ENCODE assay signal across 2 cellular contexts in the genomic region with DNA sequence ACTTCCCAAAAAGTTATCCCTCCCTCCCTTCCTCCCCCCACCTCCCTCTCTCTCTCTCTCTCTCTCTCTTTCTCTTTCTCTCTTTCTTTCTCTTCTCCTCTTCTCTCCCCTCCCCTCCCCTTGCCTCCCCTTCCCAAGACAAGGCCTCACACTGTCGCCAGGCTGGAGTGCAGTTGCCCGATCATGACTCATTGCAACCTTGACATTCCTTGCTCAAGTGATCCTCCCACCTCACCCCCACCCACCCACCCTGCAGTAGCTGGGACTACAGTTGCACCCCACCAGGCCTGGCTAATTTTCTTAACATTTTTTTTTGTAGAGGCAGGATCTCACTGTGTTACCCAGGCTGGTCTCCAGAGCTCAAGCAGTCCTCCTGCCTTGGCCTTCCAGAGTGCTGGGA.
TF ChIP-seq lines count a peak whose summit lies in the region.

No MANE protein-coding gene starts in this region.

TF ChIP-seq in HEK293, 187 proteins besides CTCF, POLR2A, EP300 and RAD21 (continued from another document):
- TF ChIP-seq, protein P1, sequence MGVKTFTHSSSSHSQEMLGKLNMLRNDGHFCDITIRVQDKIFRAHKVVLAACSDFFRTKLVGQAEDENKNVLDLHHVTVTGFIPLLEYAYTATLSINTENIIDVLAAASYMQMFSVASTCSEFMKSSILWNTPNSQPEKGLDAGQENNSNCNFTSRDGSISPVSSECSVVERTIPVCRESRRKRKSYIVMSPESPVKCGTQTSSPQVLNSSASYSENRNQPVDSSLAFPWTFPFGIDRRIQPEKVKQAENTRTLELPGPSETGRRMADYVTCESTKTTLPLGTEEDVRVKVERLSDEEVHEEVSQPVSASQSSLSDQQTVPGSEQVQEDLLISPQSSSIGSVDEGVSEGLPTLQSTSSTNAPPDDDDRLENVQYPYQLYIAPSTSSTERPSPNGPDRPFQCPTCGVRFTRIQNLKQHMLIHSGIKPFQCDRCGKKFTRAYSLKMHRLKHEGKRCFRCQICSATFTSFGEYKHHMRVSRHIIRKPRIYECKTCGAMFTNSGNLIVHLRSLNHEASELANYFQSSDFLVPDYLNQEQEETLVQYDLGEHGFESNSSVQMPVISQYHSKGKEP (tag by site-specific recombination; IDR thresholded peaks at IDR 0.05), result no peak

TF ChIP-seq in WTC11, 78 proteins besides CTCF, POLR2A, EP300 and RAD21:
- TF ChIP-seq, protein P2, sequence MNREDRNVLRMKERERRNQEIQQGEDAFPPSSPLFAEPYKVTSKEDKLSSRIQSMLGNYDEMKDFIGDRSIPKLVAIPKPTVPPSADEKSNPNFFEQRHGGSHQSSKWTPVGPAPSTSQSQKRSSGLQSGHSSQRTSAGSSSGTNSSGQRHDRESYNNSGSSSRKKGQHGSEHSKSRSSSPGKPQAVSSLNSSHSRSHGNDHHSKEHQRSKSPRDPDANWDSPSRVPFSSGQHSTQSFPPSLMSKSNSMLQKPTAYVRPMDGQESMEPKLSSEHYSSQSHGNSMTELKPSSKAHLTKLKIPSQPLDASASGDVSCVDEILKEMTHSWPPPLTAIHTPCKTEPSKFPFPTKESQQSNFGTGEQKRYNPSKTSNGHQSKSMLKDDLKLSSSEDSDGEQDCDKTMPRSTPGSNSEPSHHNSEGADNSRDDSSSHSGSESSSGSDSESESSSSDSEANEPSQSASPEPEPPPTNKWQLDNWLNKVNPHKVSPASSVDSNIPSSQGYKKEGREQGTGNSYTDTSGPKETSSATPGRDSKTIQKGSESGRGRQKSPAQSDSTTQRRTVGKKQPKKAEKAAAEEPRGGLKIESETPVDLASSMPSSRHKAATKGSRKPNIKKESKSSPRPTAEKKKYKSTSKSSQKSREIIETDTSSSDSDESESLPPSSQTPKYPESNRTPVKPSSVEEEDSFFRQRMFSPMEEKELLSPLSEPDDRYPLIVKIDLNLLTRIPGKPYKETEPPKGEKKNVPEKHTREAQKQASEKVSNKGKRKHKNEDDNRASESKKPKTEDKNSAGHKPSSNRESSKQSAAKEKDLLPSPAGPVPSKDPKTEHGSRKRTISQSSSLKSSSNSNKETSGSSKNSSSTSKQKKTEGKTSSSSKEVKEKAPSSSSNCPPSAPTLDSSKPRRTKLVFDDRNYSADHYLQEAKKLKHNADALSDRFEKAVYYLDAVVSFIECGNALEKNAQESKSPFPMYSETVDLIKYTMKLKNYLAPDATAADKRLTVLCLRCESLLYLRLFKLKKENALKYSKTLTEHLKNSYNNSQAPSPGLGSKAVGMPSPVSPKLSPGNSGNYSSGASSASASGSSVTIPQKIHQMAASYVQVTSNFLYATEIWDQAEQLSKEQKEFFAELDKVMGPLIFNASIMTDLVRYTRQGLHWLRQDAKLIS (CRISPR knock-in tag; IDR thresholded peaks at IDR 0.05; ENCODE audit: borderline replicate concordance), result no peak
- no peak for TF ChIP-seq PRRX2 (CRISPR knock-in tag; IDR thresholded peaks at IDR 0.05)
